31 cellular contexts compared by ENCODE assay signal in the genomic region with DNA sequence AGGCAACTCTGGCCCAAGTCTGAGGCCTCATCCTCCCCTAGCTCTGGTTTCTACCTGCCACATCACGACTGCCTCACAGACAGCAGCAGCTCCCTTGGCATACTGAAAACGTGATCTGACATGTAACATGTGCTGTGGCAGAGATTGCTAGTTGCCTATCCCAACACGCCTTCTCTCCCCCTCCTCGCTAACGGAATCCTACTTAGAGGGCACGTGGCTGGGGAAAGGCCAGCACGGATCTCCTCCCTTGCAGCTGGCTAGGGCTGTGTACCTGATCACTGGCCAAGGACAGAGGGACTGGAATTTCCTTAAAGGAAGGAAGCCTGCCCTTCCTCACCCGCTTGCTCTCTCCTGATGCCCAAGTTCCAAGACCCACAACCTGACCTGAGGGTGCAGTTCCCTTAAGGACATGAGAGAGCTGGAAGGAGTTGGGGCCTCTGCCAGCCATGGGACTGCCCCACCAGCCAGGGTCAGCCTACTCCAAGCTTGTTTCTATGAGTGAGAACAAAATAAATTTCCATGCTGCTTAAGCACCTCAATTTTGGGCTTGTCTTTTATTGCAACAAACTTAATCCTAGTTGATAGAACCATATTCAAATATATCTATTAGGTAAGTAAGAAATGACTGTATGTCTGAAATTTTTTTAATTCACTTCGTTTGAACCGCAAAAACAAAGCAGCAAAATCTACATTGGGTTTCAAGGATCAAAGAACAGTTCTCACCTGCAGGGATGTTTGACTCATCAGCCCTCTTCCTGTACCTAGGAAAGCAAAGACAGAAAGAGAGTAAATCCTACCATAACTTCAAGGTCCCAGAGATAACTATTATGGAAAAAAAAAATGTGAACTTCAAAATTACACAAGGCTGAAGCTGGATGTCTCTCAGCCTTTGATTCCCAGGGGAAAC. TPM values are rescaled to one million over a fixed set of nuclear protein-coding genes. Genes with fewer than 3 reads are reported as not detected.
A peak's percentile ranks its signal among the peaks of the same experiment; 100 is the strongest.
DNase-seq lines count a peak whose midpoint lies in the region; ATAC-seq, FAIRE-seq and TF ChIP-seq lines count a peak whose summit lies in the region.
"Had no signal": no experiment of that assay in that cellular context is flagged by ENCODE, and none has a peak within 500 bp of the region (broad histone marks: within the 10 kb centered on the region; RNA-seq: fewer than 3 reads in every experiment).

No MANE protein-coding gene starts in this region.

- H3K27me3 ChIP-seq in endothelial cell of umbilical vein (ENCODE audit: control insufficient read depth in 2 of 2, insufficient read depth in 2 of 2, low read length in 2 of 2) (no peaks in the 10 kb centered on the region), psoas muscle (ENCODE audit: insufficient read depth in 3 of 3, low read length in 2 of 3) (no peaks in the 10 kb centered on the region), small intestine (ENCODE audit: control insufficient read depth in 2 of 2, insufficient read depth in 2 of 2, low read length in 2 of 2) (no peaks in the 10 kb centered on the region)
- H3K27me3 ChIP-seq: cardiac muscle cell, neutrophil, uterus had no signal

- no peak for DNase-seq in activated CD8-positive, alpha-beta T cell treated with anti-CD3 and anti-CD28 coated beads, Interleukin-2, amount 10 ng/mL, durations not matched to agents 7 days and 5 days
- no peak for DNase-seq in activated CD8-positive, alpha-beta T cell treated with anti-CD3 and anti-CD28 coated beads for 36 hours
- DNase-seq in RWPE1 (ENCODE audit: low spot score) (no peak), endothelial cell of umbilical vein (ENCODE audit: low read depth, low spot score) (peak; percentile 16), psoas muscle (no peak), small intestine (no peak), COR-L47 (lab: John Stamatoyannopoulos, UW) (no peak)
- DNase-seq: activated CD4-positive, alpha-beta T cell treated with anti-CD3 and anti-CD28 coated beads for 4 hours; activated CD8-positive, alpha-beta memory T cell treated with anti-CD3 and anti-CD28 coated beads, Interleukin-2, amount 50 U/mL, for 4 hours; activated effector memory CD4-positive, alpha-beta T cell treated with anti-CD3 and anti-CD28 coated beads, Interleukin-2, amount 50 U/mL, for 16 hours; endodermal cell; left ventricle myocardium superior; naive B cell; NCI-H1092 treated with DMSO at 0.1 percent for 48 hours; NCI-H187; NCI-H2171; NCI-H510A; RPMI8226; stimulated activated naive CD8-positive, alpha-beta T cell treated with anti-CD3 and anti-CD28 coated beads, Interleukin-15, Interleukin-2, amounts not matched to agents 100 U/mL and 50 U/mL, for 24 hours; uterus had no signal

- CTCF ChIA-PET in activated CD8-positive, alpha-beta T cell treated with anti-CD3 and anti-CD28 coated beads, Interleukin-2, amount 10 ng/mL, durations not matched to agents 7 days and 5 days (lab: Charles Lee): no interaction called here
- CTCF ChIA-PET in activated CD8-positive, alpha-beta T cell treated with anti-CD3 and anti-CD28 coated beads for 36 hours (lab: Charles Lee): interaction anchor here (1.0 to 3.7 kb wide), 2 partner anchors 16 to 60 kb away, joined by 3 to 19 read pairs; no protein-coding TSS in a partner anchor
- CTCF ChIA-PET in RWPE1 (lab: Yijun Ruan, JAX) (interaction anchor here (0.6 to 0.8 kb wide), 3 partner anchors 16 to 1327 kb away, joined by 3 to 8 read pairs (median 3); no protein-coding TSS in a partner anchor), endothelial cell of umbilical vein (lab: Charles Lee) (interaction anchor here (0.9 to 1.3 kb wide), 3 partner anchors 23 to 59 kb away, joined by 3 to 4 read pairs (median 3); no protein-coding TSS in a partner anchor)

- FAIRE-seq in endothelial cell of umbilical vein (lab: Jason Lieb, UNC) (peak; percentile 43), small intestine (lab: Jason Lieb, UNC) (no peak)
- FAIRE-seq: A549, islet of Langerhans had no signal

- 51 to 63% (median 57%) methylated on average over 10 of the region's 10 CpGs for WGBS in psoas muscle, 3 donors
- 80 to 82% (median 82%) methylated on average over 10 of the region's 10 CpGs for WGBS in small intestine, 3 donors

- H3K4me1 ChIP-seq in endothelial cell of umbilical vein (ENCODE audit: control insufficient read depth, extremely low read depth, insufficient read depth, low read length): peaks cover 10% of the 10 kb centered on the region
- peaks cover 14% of the 10 kb centered on the region for H3K4me1 ChIP-seq in psoas muscle
- H3K4me1 ChIP-seq in small intestine (ENCODE audit: control insufficient read depth in 2 of 2, insufficient read depth in 1 of 2, low read depth in 1 of 2, low read length in 1 of 2): no peaks in the 10 kb centered on the region
- H3K4me1 ChIP-seq: HAP-1, uterus had no signal

- no peaks in the 10 kb centered on the region for H3K9me1 ChIP-seq in endothelial cell of umbilical vein (replicated peaks; ENCODE audit: control insufficient read depth, extremely low read depth, insufficient read depth, low read length)

- peaks cover 77% of the 10 kb centered on the region for H3K36me3 Mint-ChIP-seq in activated CD8-positive, alpha-beta T cell treated with anti-CD3 and anti-CD28 coated beads, Interleukin-2, amount 10 ng/mL, durations not matched to agents 7 days and 5 days (ENCODE audit: low read depth)
- H3K36me3 Mint-ChIP-seq in activated CD8-positive, alpha-beta T cell treated with anti-CD3 and anti-CD28 coated beads for 36 hours (ENCODE audit: low read depth): peaks cover 71% of the 10 kb centered on the region

- no peak for TF ChIP-seq CTCF in activated CD8-positive, alpha-beta T cell treated with anti-CD3 and anti-CD28 coated beads for 36 hours (IDR thresholded peaks at IDR 0.05)
- TF ChIP-seq CTCF in RWPE1 (conservative IDR thresholded peaks at IDR 0.05; ENCODE audit: low read depth): no peak
- TF ChIP-seq CTCF in endothelial cell of umbilical vein (IDR thresholded peaks at IDR 0.05; ENCODE audit: extremely low read depth in 1 of 2, insufficient read depth in 1 of 2, low read depth in 1 of 2, low read length in 2 of 2): no peak
- no peak for TF ChIP-seq CTCF in psoas muscle (IDR thresholded peaks at IDR 0.05)

- no peaks in the 10 kb centered on the region for H3K27me3 Mint-ChIP-seq in activated CD8-positive, alpha-beta T cell treated with anti-CD3 and anti-CD28 coated beads, Interleukin-2, amount 10 ng/mL, durations not matched to agents 7 days and 5 days (ENCODE audit: low read depth)
- no peaks in the 10 kb centered on the region for H3K27me3 Mint-ChIP-seq in activated CD8-positive, alpha-beta T cell treated with anti-CD3 and anti-CD28 coated beads for 36 hours
- H3K27me3 Mint-ChIP-seq: B cell, naive B cell had no signal

- H3K4me3 Mint-ChIP-seq in activated CD8-positive, alpha-beta T cell treated with anti-CD3 and anti-CD28 coated beads, Interleukin-2, amount 10 ng/mL, durations not matched to agents 7 days and 5 days: no peak overlapping the region
- no peak overlapping the region for H3K4me3 Mint-ChIP-seq in activated CD8-positive, alpha-beta T cell treated with anti-CD3 and anti-CD28 coated beads for 36 hours
- H3K4me3 Mint-ChIP-seq: B cell; endodermal cell; mesothelial cell of epicardium; naive B cell; T-helper 1 cell treated with Interleukin-12 subunit alpha and Interleukin-12 subunit beta and Interleukin-4 antibody, amounts not matched to agents 30 μg/mL and 1 μg/mL, for 36 hours had no signal

- no TSS peak for BruUV-seq in endothelial cell of umbilical vein (replicated peaks; lab: Mats Ljungman, UMichigan)

- peak overlapping the region; percentile 8 for H3K27ac Mint-ChIP-seq in activated CD8-positive, alpha-beta T cell treated with anti-CD3 and anti-CD28 coated beads, Interleukin-2, amount 10 ng/mL, durations not matched to agents 7 days and 5 days
- H3K27ac Mint-ChIP-seq in activated CD8-positive, alpha-beta T cell treated with anti-CD3 and anti-CD28 coated beads for 36 hours: no peak overlapping the region
- H3K27ac Mint-ChIP-seq: B cell; endodermal cell; mesothelial cell of epicardium; T-helper 1 cell treated with Interleukin-12 subunit alpha and Interleukin-12 subunit beta and Interleukin-4 antibody, amounts not matched to agents 30 μg/mL and 1 μg/mL, for 36 hours had no signal

- no peak overlapping the region for H3K4me2 ChIP-seq in endothelial cell of umbilical vein (ENCODE audit: insufficient read depth, low read length)
- H3K4me2 ChIP-seq: A549 had no signal

- H3K4me3 ChIP-seq in endothelial cell of umbilical vein (replicated peaks in 1 of 3; ENCODE audit: insufficient read depth in 1 of 3, low read depth in 1 of 3, low read length in 3 of 3) (no peak overlapping the region), psoas muscle (no peak overlapping the region), small intestine (ENCODE audit: low read depth in 1 of 2, low read length in 2 of 2) (no peak overlapping the region)
- H3K4me3 ChIP-seq: A549, cardiac muscle cell, coronary artery, HAP-1, thoracic aorta, uterus had no signal

- dilution Hi-C loops in endothelial cell of umbilical vein (cut with MboI; ENCODE audit: extremely low pct_ligation_motif_present, low sequenced_read_pairs): no loop called here

- POLR2A ChIA-PET in activated CD8-positive, alpha-beta T cell treated with anti-CD3 and anti-CD28 coated beads, Interleukin-2, amount 10 ng/mL, durations not matched to agents 7 days and 5 days (lab: Charles Lee): no interaction called here
- POLR2A ChIA-PET in activated CD8-positive, alpha-beta T cell treated with anti-CD3 and anti-CD28 coated beads for 36 hours (lab: Charles Lee): no interaction called here
- POLR2A ChIA-PET in RWPE1 (lab: Yijun Ruan, JAX; ENCODE audit: low non-redundant PET): interaction anchor here (0.6 kb wide), 1 partner anchor 24 kb away, joined by 3 read pairs; no protein-coding TSS in a partner anchor
- POLR2A ChIA-PET in endothelial cell of umbilical vein (lab: Charles Lee): no interaction called here

- no peaks in the 10 kb centered on the region for H4K20me1 ChIP-seq in endothelial cell of umbilical vein (replicated peaks; ENCODE audit: control insufficient read depth, extremely low read depth, insufficient read depth, low read length)

- peak overlapping the region; percentile 72 for H3K27ac ChIP-seq in RWPE1
- no peak overlapping the region for H3K27ac ChIP-seq in endothelial cell of umbilical vein (ENCODE audit: insufficient read depth, low read depth, low read length)
- H3K27ac ChIP-seq in psoas muscle: peak overlapping the region; percentile 19
- H3K27ac ChIP-seq in small intestine (ENCODE audit: low read depth in 1 of 2, low read length in 1 of 2): no peak overlapping the region
- H3K27ac ChIP-seq: A549, cardiac muscle cell, coronary artery, neutrophil, thoracic aorta, uterus had no signal

- intact Hi-C loops in activated CD8-positive, alpha-beta T cell treated with anti-CD3 and anti-CD28 coated beads for 36 hours (cut with micrococcal nuclease): no loop called here
- intact Hi-C loops in endothelial cell of umbilical vein (cut with micrococcal nuclease) (no loop called here), psoas muscle (cut with DNase I) (no loop called here)

- no peak for TF ChIP-seq POLR2A in endothelial cell of umbilical vein (IDR thresholded peaks at IDR 0.05; ENCODE audit: low read depth, low read length)

- no peaks in the 10 kb centered on the region for H3K79me2 ChIP-seq in endothelial cell of umbilical vein (ENCODE audit: control insufficient read depth, insufficient read depth, low read length)

- H3K4me1 Mint-ChIP-seq in activated CD8-positive, alpha-beta T cell treated with anti-CD3 and anti-CD28 coated beads, Interleukin-2, amount 10 ng/mL, durations not matched to agents 7 days and 5 days (ENCODE audit: low read depth): peaks cover 25% of the 10 kb centered on the region
- peaks cover 34% of the 10 kb centered on the region for H3K4me1 Mint-ChIP-seq in activated CD8-positive, alpha-beta T cell treated with anti-CD3 and anti-CD28 coated beads for 36 hours (ENCODE audit: low read depth)
- H3K4me1 Mint-ChIP-seq: endodermal cell had no signal

- H2AFZ ChIP-seq in endothelial cell of umbilical vein (ENCODE audit: low read depth, low read length): no peak overlapping the region

- no peak overlapping the region for H3K9ac ChIP-seq in endothelial cell of umbilical vein (replicated peaks; ENCODE audit: extremely low read depth, insufficient read depth, low read length)

- no peaks in the 10 kb centered on the region for H3K9me3 Mint-ChIP-seq in activated CD8-positive, alpha-beta T cell treated with anti-CD3 and anti-CD28 coated beads, Interleukin-2, amount 10 ng/mL, durations not matched to agents 7 days and 5 days (ENCODE audit: insufficient read depth)
- no peaks in the 10 kb centered on the region for H3K9me3 Mint-ChIP-seq in activated CD8-positive, alpha-beta T cell treated with anti-CD3 and anti-CD28 coated beads for 36 hours
- H3K9me3 Mint-ChIP-seq: endodermal cell; mesothelial cell of epicardium; naive B cell; T-helper 1 cell treated with Interleukin-12 subunit alpha and Interleukin-12 subunit beta and Interleukin-4 antibody, amounts not matched to agents 30 μg/mL and 1 μg/mL, for 36 hours had no signal

- no peak for ATAC-seq in activated CD8-positive, alpha-beta T cell treated with anti-CD3 and anti-CD28 coated beads, Interleukin-2, amount 10 ng/mL, durations not matched to agents 7 days and 5 days
- ATAC-seq in activated CD8-positive, alpha-beta T cell treated with anti-CD3 and anti-CD28 coated beads for 36 hours: no peak
- ATAC-seq in psoas muscle (peak; percentile 43 to 75 (median 49)), HG03439 (IDR thresholded peaks at IDR 0.05; ENCODE audit: unreplicated experiment) (no peak)
- ATAC-seq: A549; left ventricle myocardium superior; stimulated activated naive CD8-positive, alpha-beta T cell treated with anti-CD3 and anti-CD28 coated beads, Interleukin-15, Interleukin-2, amounts not matched to agents 100 U/mL and 50 U/mL, for 24 hours had no signal

- H3K9me3 ChIP-seq in endothelial cell of umbilical vein (replicated peaks; ENCODE audit: control insufficient read depth, insufficient read depth, low read length): no peaks in the 10 kb centered on the region
- H3K9me3 ChIP-seq in psoas muscle: no peaks in the 10 kb centered on the region
- no peaks in the 10 kb centered on the region for H3K9me3 ChIP-seq in small intestine (ENCODE audit: control insufficient read depth, low read depth)
- H3K9me3 ChIP-seq: A549, HAP-1, neutrophil, thoracic aorta, uterus had no signal

- peaks cover 13 to 21% of the 10 kb centered on the region in 2 experiments for H3K36me3 ChIP-seq in endothelial cell of umbilical vein (ENCODE audit: control insufficient read depth in 2 of 2, extremely low read depth in 1 of 2, insufficient read depth in 2 of 2, low read length in 2 of 2)
- H3K36me3 ChIP-seq in psoas muscle (ENCODE audit: insufficient read depth in 1 of 2, low read depth in 1 of 2): peaks cover 4 to 94% of the 10 kb centered on the region in 2 donors
- peaks cover 16 to 28% of the 10 kb centered on the region in 2 donors for H3K36me3 ChIP-seq in small intestine (ENCODE audit: control insufficient read depth in 2 of 2, insufficient read depth in 2 of 2, low read length in 2 of 2)
- H3K36me3 ChIP-seq: uterus had no signal

RNA-seq across cellular contexts. Expression of gene SETD4, which starts 7.2 kb away (rescaled TPM):
- 10 to 100 TPM; 19.8 to 22.3 TPM for total RNA-seq in activated CD8-positive, alpha-beta T cell treated with anti-CD3 and anti-CD28 coated beads, Interleukin-2, amount 10 ng/mL, durations not matched to agents 7 days and 5 days
- 10 to 100 TPM; 18.5 to 19.1 TPM for total RNA-seq in activated CD8-positive, alpha-beta T cell treated with anti-CD3 and anti-CD28 coated beads for 36 hours
- total RNA-seq in endothelial cell of umbilical vein: 19.6 and 25.1 TPM in 2 replicates
- 12.0 and 13.0 TPM in 2 replicates for polyA plus RNA-seq in endothelial cell of umbilical vein
- polyA plus RNA-seq in endothelial cell of umbilical vein (2011; cell fraction: cytosol; rRNA removed): 11.1 and 12.5 TPM in 2 replicates
- 29.1 and 33.1 TPM in 2 replicates for polyA plus RNA-seq in endothelial cell of umbilical vein (2011; cell fraction: nucleus; rRNA removed)
- 11.7 and 15.8 TPM in 2 replicates for polyA plus RNA-seq in endothelial cell of umbilical vein (2012)
- 16.9 and 17.8 TPM in 2 replicates for polyA minus RNA-seq in endothelial cell of umbilical vein
- 7.6 TPM for polyA minus RNA-seq in endothelial cell of umbilical vein (2011; cell fraction: cytosol; rRNA and poly(A)+ RNA removed)
- 11.6 and 24.5 TPM in 2 replicates for polyA minus RNA-seq in endothelial cell of umbilical vein (2011; cell fraction: nucleus; rRNA and poly(A)+ RNA removed)
- total RNA-seq in psoas muscle: 10 to 100 TPM in 2 of 4 donors, 1 to 10 TPM in 2; 6.5 to 12.1 (median 10.2) TPM
- 10 to 100 TPM in 2 of 3 donors, 1 to 10 TPM in 1; 8.7 to 17.9 (median 12.8) TPM for polyA plus RNA-seq in psoas muscle
- 10 to 100 TPM in 2 of 3 donors, 1 to 10 TPM in 1; 8.9 to 18.3 (median 11.9) TPM for polyA plus RNA-seq in small intestine

RNA-seq across cellular contexts. Expression of gene CBR1, which starts 16.7 kb away (rescaled TPM):
- total RNA-seq in activated CD8-positive, alpha-beta T cell treated with anti-CD3 and anti-CD28 coated beads, Interleukin-2, amount 10 ng/mL, durations not matched to agents 7 days and 5 days: 10 to 100 TPM; 54.1 to 62.3 TPM
- total RNA-seq in activated CD8-positive, alpha-beta T cell treated with anti-CD3 and anti-CD28 coated beads for 36 hours: 10 to 100 TPM; 37.1 to 43.2 TPM
- total RNA-seq in endothelial cell of umbilical vein: 37.2 and 41.3 TPM in 2 replicates
- 124 and 164 TPM in 2 replicates for polyA plus RNA-seq in endothelial cell of umbilical vein
- polyA plus RNA-seq in endothelial cell of umbilical vein (2011; cell fraction: cytosol; rRNA removed): 68.9 and 77.6 TPM in 2 replicates
- polyA plus RNA-seq in endothelial cell of umbilical vein (2011; cell fraction: nucleus; rRNA removed): 27.9 and 28.0 TPM in 2 replicates
- 42.1 and 46.3 TPM in 2 replicates for polyA plus RNA-seq in endothelial cell of umbilical vein (2012)
- polyA minus RNA-seq in endothelial cell of umbilical vein: 32.2 and 43.4 TPM in 2 replicates
- polyA minus RNA-seq in endothelial cell of umbilical vein (2011; cell fraction: cytosol; rRNA and poly(A)+ RNA removed): 87.5 TPM
- 5.2 and 10.6 TPM in 2 replicates for polyA minus RNA-seq in endothelial cell of umbilical vein (2011; cell fraction: nucleus; rRNA and poly(A)+ RNA removed)
- total RNA-seq in psoas muscle: 10 to 100 TPM; 15.2 to 47.7 (median 31.0) TPM
- 10 to 100 TPM; 45.9 to 94.0 (median 71.7) TPM for polyA plus RNA-seq in psoas muscle
- 1,000 to 10,000 TPM in 2 of 3 donors, 100 to 1,000 TPM in 1; 439 to 1,932 (median 1,477) TPM for polyA plus RNA-seq in small intestine

Comparison
In these comparisons a context has a peak if more than half of its experiments do, and no peak if none do; other contexts are left out.
1. ATAC-seq: peak in psoas muscle (4 of 4); none in activated CD8-positive, alpha-beta T cell treated with anti-CD3 and anti-CD28 coated beads, Interleukin-2, amount 10 ng/mL, durations not matched to agents 7 days and 5 days (single experiment), activated CD8-positive, alpha-beta T cell treated with anti-CD3 and anti-CD28 coated beads for 36 hours (single experiment) and HG03439 (single experiment).
2. H3K27ac ChIP-seq: peak in RWPE1 (single experiment) and psoas muscle (single experiment); none in endothelial cell of umbilical vein (single experiment) and small intestine (0 of 2).